Comparison of ENCODE assay signal across 21 cellular contexts in genomic region chr4:83329521-83330105, GRCh38. TPM values are rescaled to one million over a fixed set of nuclear protein-coding genes. Genes with fewer than 3 reads are reported as not detected.
DNase-seq lines count a peak whose midpoint lies in the region; ATAC-seq lines count a peak whose summit lies in the region.
"Had no signal": no experiment of that assay in that cellular context is flagged by ENCODE, and none has a peak within 500 bp of the region (broad histone marks: within the 10 kb centered on the region; RNA-seq: fewer than 3 reads in every experiment).

No MANE protein-coding gene starts in this region.

- DNase-seq in Daoy (ENCODE audit: low read depth), result peak; percentile 12
- peak; percentile 24 to 33 for DNase-seq in Kasumi-1 (lab: John Stamatoyannopoulos, UW)
- peak; percentile 53 for DNase-seq in dermis blood vessel endothelial cell
- DNase-seq in lung microvascular endothelial cell (ENCODE audit: low read depth in 2 of 2), result peak; percentile 72 to 75
- DNase-seq in NCI-H82 treated with DMSO at 0.1 percent for 48 hours (lab: John Stamatoyannopoulos, UW; ENCODE audit: unreplicated experiment), result no peak
- DNase-seq: activated CD4-positive, alpha-beta T cell treated with anti-CD3 and anti-CD28 coated beads, Interleukin-2, amount 50 U/mL, for 48 hours; activated naive CD4-positive, alpha-beta T cell treated with anti-CD3 and anti-CD28 coated beads, Interleukin-2, amount 50 U/mL, for 16 hours; Calu3; colonic mucosa; KG1; left colon; natural killer cell; NCI-H1105; NCI-H524 treated with DMSO at 0.1 percent for 48 hours; ovary; stimulated activated naive B cell treated with anti-CD40 and anti-IgM and Interleukin-4, amounts not matched to agents 10 μg/mL and 1 μg/mL and 100 μg/mL, for 72 hours; T-helper 2 cell had no signal

- ATAC-seq in GM21367 (IDR thresholded peaks at IDR 0.05; ENCODE audit: unreplicated experiment) (no peak), HG03342 (IDR thresholded peaks at IDR 0.05; ENCODE audit: unreplicated experiment) (no peak)
- ATAC-seq: gastroesophageal sphincter; left colon; natural killer cell; sciatic nerve; stimulated activated naive B cell treated with anti-CD40 and anti-IgM and Interleukin-4, amounts not matched to agents 10 μg/mL and 1 μg/mL and 100 μg/mL, for 72 hours had no signal

RNA-seq across cellular contexts. Expression of gene HPSE, which starts 5.0 kb away (rescaled TPM):
- 2.1 and 4.4 TPM in 2 replicates for total RNA-seq in Daoy (2014; rRNA removed; shearing (Covaris generic))
- 6.6 and 12.0 TPM in 2 replicates for total RNA-seq in dermis blood vessel endothelial cell
- total RNA-seq in lung microvascular endothelial cell, result 4.4 and 7.3 TPM in 2 replicates

RNA-seq across cellular contexts. Expression of gene COQ2, which starts 45.0 kb away (rescaled TPM):
- total RNA-seq in Daoy (2014; rRNA removed; shearing (Covaris generic)), result 12.4 and 12.5 TPM in 2 replicates
- 16.5 and 19.7 TPM in 2 replicates for total RNA-seq in dermis blood vessel endothelial cell
- 18.7 and 20.5 TPM in 2 replicates for total RNA-seq in lung microvascular endothelial cell
